ENCODE assay signal across 23 cellular contexts in the genomic region with DNA sequence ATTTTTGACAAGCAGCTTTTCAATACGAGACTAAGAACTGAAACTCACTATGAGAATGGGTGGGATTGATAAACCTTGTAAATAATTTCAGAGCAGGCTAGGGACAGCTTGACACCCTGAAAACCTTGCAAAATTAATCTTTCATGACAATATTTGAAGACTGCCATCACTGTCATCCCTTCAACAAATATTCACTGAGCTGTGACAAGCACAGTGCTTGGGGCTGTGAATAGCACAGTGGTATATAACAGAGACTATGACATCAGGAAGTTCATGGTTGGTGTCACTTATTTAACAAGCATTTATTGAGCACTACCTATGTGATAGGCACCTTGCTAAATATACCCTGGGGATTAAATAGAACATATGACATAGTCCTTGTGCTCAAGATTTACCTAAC.
DNase-seq lines count a peak whose midpoint lies in the region; ATAC-seq, FAIRE-seq and TF ChIP-seq lines count a peak whose summit lies in the region.
"Had no signal": no experiment of that assay in that cellular context is flagged by ENCODE, and none has a peak within 500 bp of the region (broad histone marks: within the 10 kb centered on the region; RNA-seq: fewer than 3 reads in every experiment).

No MANE protein-coding gene starts in this region.

- H3K9me3 ChIP-seq in GM12878 (replicated peaks; ENCODE audit: control insufficient read depth, insufficient read depth, low read length), result no peaks in the 10 kb centered on the region
- H3K9me3 ChIP-seq in heart right ventricle, result peaks cover 0 to 5% (median 0%) of the 10 kb centered on the region in 11 donors
- H3K9me3 ChIP-seq: breast epithelium, vagina had no signal

- H3K27me3 ChIP-seq in GM12878 (replicated peaks in 1 of 2; ENCODE audit: control insufficient read depth in 2 of 2, insufficient read depth in 2 of 2, low read length in 1 of 2) (no peaks in the 10 kb centered on the region), heart right ventricle (no peaks in the 10 kb centered on the region)
- H3K27me3 ChIP-seq: breast epithelium, vagina had no signal

- peak; percentile 31 for ATAC-seq in GM18520 (IDR thresholded peaks at IDR 0.05; ENCODE audit: unreplicated experiment)
- peak; percentile 58 for ATAC-seq in GM19467 (IDR thresholded peaks at IDR 0.05; ENCODE audit: unreplicated experiment)
- peak; percentile 60 for ATAC-seq in HG02981 (IDR thresholded peaks at IDR 0.05; ENCODE audit: unreplicated experiment)
- ATAC-seq in GM12878, result peak; percentile 93
- ATAC-seq in heart right ventricle, result no peak
- no peak for ATAC-seq in GM21717 (IDR thresholded peaks at IDR 0.05; ENCODE audit: unreplicated experiment)
- ATAC-seq: activated T-helper 17 cell treated with anti-CD3 and anti-CD28 coated beads, Interleukin-2, amount 50 U/mL, for 72 hours had no signal

- DNase-seq in GM12878 (ENCODE audit: low read depth, low spot score) (peak; percentile 45), heart right ventricle (no peak)
- no peak for DNase-seq in activated naive CD4-positive, alpha-beta T cell treated with anti-CD3 and anti-CD28 coated beads, Interleukin-2, amount 10 ng/mL, durations not matched to agents 7 days and 5 days
- DNase-seq: activated CD4-positive, CD25-positive, alpha-beta regulatory T cell treated with anti-CD3 and anti-CD28 coated beads, Interleukin-2, amount 50 U/mL, for 72 hours; dermis blood vessel endothelial cell; EL; foreskin fibroblast; NCI-H187; NCI-H446 treated with DMSO at 0.1 percent for 48 hours; RPMI8226; stimulated activated CD4-positive, alpha-beta T cell treated with anti-CD3 and anti-CD28 coated beads, Interleukin-2, amount 100 ng/mL, for 48 hours; T1000 had no signal

- H4K20me1 ChIP-seq in GM12878 (ENCODE audit: control insufficient read depth, insufficient read depth), result no peaks in the 10 kb centered on the region

- no peak for TF ChIP-seq CTCF in GM12878 (IDR thresholded peaks at IDR 0.05 in 2 of 3, conservative IDR thresholded peaks at IDR 0.05 in 1 of 3; ENCODE audit: control insufficient read depth in 2 of 3, extremely low read depth in 1 of 3, insufficient read depth in 1 of 3, low read depth in 3 of 3, low read length in 3 of 3)
- no peak for TF ChIP-seq CTCF in heart right ventricle (IDR thresholded peaks at IDR 0.05)

- no peak for FAIRE-seq in GM12878 (lab: Jason Lieb, UNC)
- FAIRE-seq: H1 had no signal

- in situ Hi-C loops in GM12878 (cut with MboI), result no loop called here

- H3K4me1 Mint-ChIP-seq in activated naive CD4-positive, alpha-beta T cell treated with anti-CD3 and anti-CD28 coated beads, Interleukin-2, amount 10 ng/mL, durations not matched to agents 7 days and 5 days, result no peaks in the 10 kb centered on the region
- H3K4me1 Mint-ChIP-seq: activated T-helper 17 cell treated with anti-CD3 and anti-CD28 coated beads, Interleukin-2, amount 50 U/mL, for 72 hours; mesothelial cell of epicardium had no signal

- H3K9me3 Mint-ChIP-seq in activated naive CD4-positive, alpha-beta T cell treated with anti-CD3 and anti-CD28 coated beads, Interleukin-2, amount 10 ng/mL, durations not matched to agents 7 days and 5 days, result peaks cover 1% of the 10 kb centered on the region
- H3K9me3 Mint-ChIP-seq: activated T-helper 17 cell treated with anti-CD3 and anti-CD28 coated beads, Interleukin-2, amount 50 U/mL, for 72 hours; mesothelial cell of epicardium; nephron had no signal

- no peak overlapping the region for H3K4me3 ChIP-seq in GM12878
- no peak overlapping the region for H3K4me3 ChIP-seq in heart right ventricle
- H3K4me3 ChIP-seq: breast epithelium, vagina had no signal

- RAD21 ChIA-PET in GM12878 (lab: Charles Lee; ENCODE audit: unreplicated experiment), result interaction anchor here (0.6 to 2.9 kb wide), 14 partner anchors 21 to 568 kb away, joined by 3 to 23 read pairs (median 4); no protein-coding TSS in a partner anchor

- TF ChIP-seq POLR2A in GM12878 (IDR thresholded peaks at IDR 0.05; ENCODE audit: low read depth, low read length), result no peak

- H3K79me2 ChIP-seq in GM12878 (ENCODE audit: control insufficient read depth, insufficient read depth, low read length), result no peaks in the 10 kb centered on the region

- SMC1A ChIA-PET in GM12878 (lab: Charles Lee; ENCODE audit: uncharacterized antibody, unreplicated experiment), result interaction anchor here (0.6 to 2.2 kb wide), 20 partner anchors 10 to 568 kb away, joined by 3 to 10 read pairs (median 4); no protein-coding TSS in a partner anchor

- no peak for TF ChIP-seq RAD21 in GM12878 (IDR thresholded peaks at IDR 0.05; ENCODE audit: insufficient read depth, low read depth, low read length)

- POLR2A ChIA-PET in GM12878 (lab: Charles Lee), result no interaction called here

- no TSS peak for BruUV-seq in GM12878 (replicated peaks; lab: Mats Ljungman, UMichigan)

- intact Hi-C loops in GM12878 (cut with micrococcal nuclease; ENCODE audit: unreplicated experiment) (loop anchor here (5.0 to 10.0 kb wide), 2 partner anchors 87 to 379 kb away; no protein-coding TSS in a partner anchor), heart right ventricle (cut with DNase I) (loop anchor here in 1 of 10 donors (10.0 kb wide), 1 partner anchor 61 kb away; no protein-coding TSS in a partner anchor)

- no peaks in the 10 kb centered on the region for H3K27me3 Mint-ChIP-seq in activated naive CD4-positive, alpha-beta T cell treated with anti-CD3 and anti-CD28 coated beads, Interleukin-2, amount 10 ng/mL, durations not matched to agents 7 days and 5 days
- H3K27me3 Mint-ChIP-seq: activated T-helper 17 cell treated with anti-CD3 and anti-CD28 coated beads, Interleukin-2, amount 50 U/mL, for 72 hours; progenitor cell of endocrine pancreas had no signal

- no peak overlapping the region for H3K27ac ChIP-seq in GM12878 (ENCODE audit: control insufficient read depth, insufficient read depth)
- H3K27ac ChIP-seq in heart right ventricle, result no peak overlapping the region
- H3K27ac ChIP-seq: breast epithelium, vagina had no signal

- no peaks in the 10 kb centered on the region for H3K36me3 Mint-ChIP-seq in activated naive CD4-positive, alpha-beta T cell treated with anti-CD3 and anti-CD28 coated beads, Interleukin-2, amount 10 ng/mL, durations not matched to agents 7 days and 5 days
- H3K36me3 Mint-ChIP-seq: mesothelial cell of epicardium had no signal

- H3K4me2 ChIP-seq in GM12878 (ENCODE audit: control insufficient read depth, insufficient read depth), result no peak overlapping the region

- no peak overlapping the region for H2AFZ ChIP-seq in GM12878 (ENCODE audit: control insufficient read depth, low read depth, low read length)

- TF ChIP-seq EP300 in GM12878 (IDR thresholded peaks at IDR 0.05; ENCODE audit: borderline replicate concordance in 1 of 2, control insufficient read depth in 1 of 2, low read depth in 2 of 2, low read length in 2 of 2), result peak; percentile 7 to 42; a peak in 1 of 4 replicates

- H3K4me1 ChIP-seq in GM12878 (ENCODE audit: control insufficient read depth, insufficient read depth, low read length) (no peaks in the 10 kb centered on the region), heart right ventricle (no peaks in the 10 kb centered on the region)
- H3K4me1 ChIP-seq: breast epithelium, vagina had no signal

- H3K27ac Mint-ChIP-seq in activated naive CD4-positive, alpha-beta T cell treated with anti-CD3 and anti-CD28 coated beads, Interleukin-2, amount 10 ng/mL, durations not matched to agents 7 days and 5 days, result no peak overlapping the region
- H3K27ac Mint-ChIP-seq: activated T-helper 17 cell treated with anti-CD3 and anti-CD28 coated beads, Interleukin-2, amount 50 U/mL, for 72 hours; mesothelial cell of epicardium; nephron; progenitor cell of endocrine pancreas had no signal

- no peak overlapping the region for H3K4me3 Mint-ChIP-seq in activated naive CD4-positive, alpha-beta T cell treated with anti-CD3 and anti-CD28 coated beads, Interleukin-2, amount 10 ng/mL, durations not matched to agents 7 days and 5 days
- H3K4me3 Mint-ChIP-seq: activated T-helper 17 cell treated with anti-CD3 and anti-CD28 coated beads, Interleukin-2, amount 50 U/mL, for 72 hours; mesothelial cell of epicardium; nephron had no signal

- H3K36me3 ChIP-seq in GM12878 (ENCODE audit: control insufficient read depth in 2 of 2, insufficient read depth in 2 of 2, low read length in 1 of 2) (no peaks in the 10 kb centered on the region), heart right ventricle (no peaks in the 10 kb centered on the region)
- H3K36me3 ChIP-seq: breast epithelium, vagina had no signal

- no peak overlapping the region for H3K9ac ChIP-seq in GM12878 (ENCODE audit: control insufficient read depth, insufficient read depth, low read length)

- CTCF ChIA-PET in GM12878 (lab: Yijun Ruan, JAX), result interaction anchor here (1.0 to 1.9 kb wide), 4 partner anchors 21 to 391 kb away, joined by 3 to 5 read pairs (median 3); no protein-coding TSS in a partner anchor
- CTCF ChIA-PET in activated naive CD4-positive, alpha-beta T cell treated with anti-CD3 and anti-CD28 coated beads, Interleukin-2, amount 10 ng/mL, durations not matched to agents 7 days and 5 days (lab: Charles Lee), result no interaction called here

- 0% methylated on average over 1 of the region's 1 CpG for WGBS in GM12878 (ENCODE audit: insufficient coverage, insufficient replicate concordance, low lambda C conversion rate, missing lambda C conversion rate)
- WGBS in heart right ventricle, 2 donors, result 88% methylated on average over 1 of the region's 1 CpG

TF ChIP-seq in GM12878, 131 proteins besides CTCF, POLR2A, EP300 and RAD21 (continues in another document):
- TF ChIP-seq CREM (IDR thresholded peaks at IDR 0.05; ENCODE audit: low read depth), result 0 out of 2 replicates have a peak, but pooled peaks have one; percentile 16

Comparison
In these comparisons a context has a peak if more than half of its experiments do, and no peak if none do; other contexts are left out.
1. ATAC-seq: peak in GM18520 (single experiment), GM19467 (single experiment), HG02981 (single experiment) and GM12878 (single experiment); none in heart right ventricle (0 of 8) and GM21717 (single experiment).